Comparison of ENCODE assay signal across 2 cellular contexts in the genomic region with DNA sequence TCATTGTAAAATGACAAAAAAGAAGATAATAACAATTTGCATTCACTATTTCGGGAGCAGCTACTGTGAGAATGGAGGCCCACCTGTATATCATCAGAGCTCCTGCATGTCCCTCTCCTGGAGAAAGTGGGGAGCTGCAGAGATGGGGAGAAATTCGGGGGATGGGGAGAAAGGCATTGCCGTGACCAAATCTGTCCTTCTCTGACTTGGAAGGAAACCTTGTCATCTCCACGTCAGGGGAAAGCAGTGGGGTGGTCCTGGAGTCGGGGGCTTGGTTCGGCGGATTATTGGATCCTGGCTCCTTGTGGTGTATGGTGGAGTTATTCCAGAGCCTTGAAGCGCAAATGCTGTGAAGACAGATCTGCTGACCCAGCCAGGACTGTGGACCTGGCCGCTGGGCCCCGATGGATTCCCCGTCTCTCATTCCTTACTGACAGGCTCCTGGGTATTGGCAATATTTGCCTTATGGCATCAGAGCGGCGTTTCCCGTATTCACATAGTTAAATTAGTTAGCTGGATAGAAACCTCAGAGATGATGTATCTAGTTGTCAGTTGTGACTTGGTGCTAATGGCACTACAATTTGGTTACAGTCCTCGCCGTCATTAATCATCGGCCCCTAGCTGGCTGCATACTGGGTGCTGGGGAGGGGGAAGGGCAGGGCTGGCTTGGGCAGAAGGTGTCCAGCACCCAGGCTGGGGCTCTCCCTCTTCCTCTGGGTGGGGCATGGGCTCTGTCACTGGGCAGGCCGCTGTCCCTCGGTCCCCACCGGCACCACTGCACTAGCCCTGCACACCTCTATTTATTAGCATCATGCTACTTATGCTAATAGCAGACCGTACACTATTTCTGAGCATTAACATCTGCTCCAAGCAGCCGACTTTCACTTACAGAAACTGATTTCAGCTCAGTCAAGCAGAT.
TF ChIP-seq lines count a peak whose summit lies in the region.

No MANE protein-coding gene starts in this region.

TF ChIP-seq in H1, 55 proteins besides CTCF, POLR2A, EP300 and RAD21 (continued from another document):
- TF ChIP-seq TCF12 (IDR thresholded peaks at IDR 0.05; ENCODE audit: low read depth, low read length) (no peak), SAP30 (IDR thresholded peaks at IDR 0.05; ENCODE audit: insufficient read depth, insufficient replicate concordance, low read length) (no peak), HDAC2 (IDR thresholded peaks at IDR 0.05; ENCODE audit: borderline replicate concordance in 1 of 2, low read depth in 2 of 2, low read length in 2 of 2) (no peak), SP4 (IDR thresholded peaks at IDR 0.05; ENCODE audit: low read length) (no peak), MAFK (IDR thresholded peaks at IDR 0.05; ENCODE audit: low read depth, low read length) (no peak), POU5F1 (IDR thresholded peaks at IDR 0.05; ENCODE audit: low read depth, low read length) (no peak), EGR1 (IDR thresholded peaks at IDR 0.05; ENCODE audit: borderline replicate concordance, low read depth, low read length) (no peak), CBX5 (IDR thresholded peaks at IDR 0.05; ENCODE audit: low read depth, low read length) (no peak), BRCA1 (IDR thresholded peaks at IDR 0.05; ENCODE audit: low read depth, low read length) (no peak), BCL11A (IDR thresholded peaks at IDR 0.05; ENCODE audit: low read depth in 2 of 2, low read length in 2 of 2) (no peak), RXRA (IDR thresholded peaks at IDR 0.05; ENCODE audit: insufficient read depth, low read depth, low read length) (no peak), E2F6 (IDR thresholded peaks at IDR 0.05) (no peak), SUZ12 (IDR thresholded peaks at IDR 0.05; ENCODE audit: low read length) (no peak), CHD2 (IDR thresholded peaks at IDR 0.05; ENCODE audit: low read length) (no peak)
- TF ChIP-seq, protein P1, sequence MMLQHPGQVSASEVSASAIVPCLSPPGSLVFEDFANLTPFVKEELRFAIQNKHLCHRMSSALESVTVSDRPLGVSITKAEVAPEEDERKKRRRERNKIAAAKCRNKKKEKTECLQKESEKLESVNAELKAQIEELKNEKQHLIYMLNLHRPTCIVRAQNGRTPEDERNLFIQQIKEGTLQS (IDR thresholded peaks at IDR 0.05; ENCODE audit: insufficient read depth, low read depth, low read length) = no peak
TF ChIP-seq in H1: peak in this region for 0.

TF ChIP-seq in neural cell, 6 proteins besides CTCF, POLR2A, EP300 and RAD21:
- TF ChIP-seq, protein P2, sequence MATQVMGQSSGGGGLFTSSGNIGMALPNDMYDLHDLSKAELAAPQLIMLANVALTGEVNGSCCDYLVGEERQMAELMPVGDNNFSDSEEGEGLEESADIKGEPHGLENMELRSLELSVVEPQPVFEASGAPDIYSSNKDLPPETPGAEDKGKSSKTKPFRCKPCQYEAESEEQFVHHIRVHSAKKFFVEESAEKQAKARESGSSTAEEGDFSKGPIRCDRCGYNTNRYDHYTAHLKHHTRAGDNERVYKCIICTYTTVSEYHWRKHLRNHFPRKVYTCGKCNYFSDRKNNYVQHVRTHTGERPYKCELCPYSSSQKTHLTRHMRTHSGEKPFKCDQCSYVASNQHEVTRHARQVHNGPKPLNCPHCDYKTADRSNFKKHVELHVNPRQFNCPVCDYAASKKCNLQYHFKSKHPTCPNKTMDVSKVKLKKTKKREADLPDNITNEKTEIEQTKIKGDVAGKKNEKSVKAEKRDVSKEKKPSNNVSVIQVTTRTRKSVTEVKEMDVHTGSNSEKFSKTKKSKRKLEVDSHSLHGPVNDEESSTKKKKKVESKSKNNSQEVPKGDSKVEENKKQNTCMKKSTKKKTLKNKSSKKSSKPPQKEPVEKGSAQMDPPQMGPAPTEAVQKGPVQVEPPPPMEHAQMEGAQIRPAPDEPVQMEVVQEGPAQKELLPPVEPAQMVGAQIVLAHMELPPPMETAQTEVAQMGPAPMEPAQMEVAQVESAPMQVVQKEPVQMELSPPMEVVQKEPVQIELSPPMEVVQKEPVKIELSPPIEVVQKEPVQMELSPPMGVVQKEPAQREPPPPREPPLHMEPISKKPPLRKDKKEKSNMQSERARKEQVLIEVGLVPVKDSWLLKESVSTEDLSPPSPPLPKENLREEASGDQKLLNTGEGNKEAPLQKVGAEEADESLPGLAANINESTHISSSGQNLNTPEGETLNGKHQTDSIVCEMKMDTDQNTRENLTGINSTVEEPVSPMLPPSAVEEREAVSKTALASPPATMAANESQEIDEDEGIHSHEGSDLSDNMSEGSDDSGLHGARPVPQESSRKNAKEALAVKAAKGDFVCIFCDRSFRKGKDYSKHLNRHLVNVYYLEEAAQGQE (IDR thresholded peaks at IDR 0.05; ENCODE audit: borderline replicate concordance) = no peak
- TF ChIP-seq SMC3 (conservative IDR thresholded peaks at IDR 0.05; ENCODE audit: poor library complexity) = peak; percentile 32
TF ChIP-seq in neural cell: peak in this region for 1.
